Comparison of ENCODE assay signal across 8 cellular contexts in genomic region chr21:6499128-6499823, GRCh38.
DNase-seq lines count a peak whose midpoint lies in the region; ATAC-seq and TF ChIP-seq lines count a peak whose summit lies in the region.
"Not testable (repeated sequence)": the region's sequence is repeated elsewhere in the genome, so short reads cannot be mapped to it uniquely, and the experiment has no call there.

No MANE protein-coding gene starts in this region.

- DNase-seq in T-helper 1 cell (peak in 3 of 5 donors; percentile 39 to 79 (median 48)), heart left ventricle (peak in 3 of 5 donors; percentile 48 to 80 (median 80)), posterior cingulate gyrus (peak in 7 of 10 donors; percentile 18 to 90 (median 61)), ureter (ENCODE audit: low spot score) (peak; percentile 60)
- peak; percentile 80 for DNase-seq in activated T-helper 2 cell treated with anti-CD3 and anti-CD28 coated beads, Interferon-gamma antibody, Interleukin-2, Interleukin-4, amounts not matched to agents 10 μg/mL and 5 μg/mL and 100 μg/mL, durations not matched to agents 14 hours and 24 hours and 36 hours (ENCODE audit: low spot score)

- not testable (repeated sequence) for H3K27me3 Mint-ChIP-seq in activated T-helper 2 cell treated with anti-CD3 and anti-CD28 coated beads, Interferon-gamma antibody, Interleukin-2, Interleukin-4, amounts not matched to agents 10 μg/mL and 5 μg/mL and 100 μg/mL, durations not matched to agents 14 hours and 24 hours and 36 hours (ENCODE audit: low read depth)

- H3K27ac ChIP-seq in heart left ventricle, result peak overlapping the region in 3 of 12 donors; percentile 71 to 80 (median 79)

- not testable (repeated sequence) for H3K9me3 ChIP-seq in heart left ventricle

- not testable (repeated sequence) for TF ChIP-seq CTCF in heart left ventricle (IDR thresholded peaks at IDR 0.05)

- not testable (repeated sequence) for H3K27me3 ChIP-seq in heart left ventricle

- intact Hi-C loops in activated T-helper 2 cell treated with anti-CD3 and anti-CD28 coated beads, Interferon-gamma antibody, Interleukin-2, Interleukin-4, amounts not matched to agents 10 μg/mL and 5 μg/mL and 100 μg/mL, durations not matched to agents 14 hours and 24 hours and 36 hours (cut with micrococcal nuclease); heart left ventricle (cut with DNase I); posterior cingulate gyrus (cut with DNase I): not testable (repeated sequence)

- H3K36me3 Mint-ChIP-seq in activated T-helper 2 cell treated with anti-CD3 and anti-CD28 coated beads, Interferon-gamma antibody, Interleukin-2, Interleukin-4, amounts not matched to agents 10 μg/mL and 5 μg/mL and 100 μg/mL, durations not matched to agents 14 hours and 24 hours and 36 hours (ENCODE audit: low read depth), result not testable (repeated sequence)

- not testable (repeated sequence) for H3K36me3 ChIP-seq in heart left ventricle

- not testable (repeated sequence) for H3K4me1 ChIP-seq in heart left ventricle

- H3K9me3 Mint-ChIP-seq in activated T-helper 2 cell treated with anti-CD3 and anti-CD28 coated beads, Interferon-gamma antibody, Interleukin-2, Interleukin-4, amounts not matched to agents 10 μg/mL and 5 μg/mL and 100 μg/mL, durations not matched to agents 14 hours and 24 hours and 36 hours, result not testable (repeated sequence)

- not testable (repeated sequence) for H3K4me1 Mint-ChIP-seq in activated T-helper 2 cell treated with anti-CD3 and anti-CD28 coated beads, Interferon-gamma antibody, Interleukin-2, Interleukin-4, amounts not matched to agents 10 μg/mL and 5 μg/mL and 100 μg/mL, durations not matched to agents 14 hours and 24 hours and 36 hours (ENCODE audit: low read depth)

- peak overlapping the region in 8 of 12 donors; percentile 42 to 72 (median 59) for H3K4me3 ChIP-seq in heart left ventricle

- not testable (repeated sequence) for H3K27ac Mint-ChIP-seq in activated T-helper 2 cell treated with anti-CD3 and anti-CD28 coated beads, Interferon-gamma antibody, Interleukin-2, Interleukin-4, amounts not matched to agents 10 μg/mL and 5 μg/mL and 100 μg/mL, durations not matched to agents 14 hours and 24 hours and 36 hours

- WGBS in heart left ventricle, 4 donors, result 0 to 1% (median 1%) methylated on average over 20 to 27 of the region's 66 CpGs; no CpG with 5 or more reads in 1 of the 4 donors

- not testable (repeated sequence) for TF ChIP-seq POLR2A in heart left ventricle (IDR thresholded peaks at IDR 0.05)

- H3K4me3 Mint-ChIP-seq in activated T-helper 2 cell treated with anti-CD3 and anti-CD28 coated beads, Interferon-gamma antibody, Interleukin-2, Interleukin-4, amounts not matched to agents 10 μg/mL and 5 μg/mL and 100 μg/mL, durations not matched to agents 14 hours and 24 hours and 36 hours (ENCODE audit: low read depth), result not testable (repeated sequence)

- ATAC-seq in GM18868 (IDR thresholded peaks at IDR 0.05; ENCODE audit: unreplicated experiment) (peak; percentile 72), GM21723 (IDR thresholded peaks at IDR 0.05; ENCODE audit: unreplicated experiment) (peak; percentile 54), HG03066 (IDR thresholded peaks at IDR 0.05; ENCODE audit: low read depth, unreplicated experiment) (peak; percentile 59), heart left ventricle (peak; percentile 94 to 99 (median 99))
